25 cellular contexts compared by ENCODE assay signal in the genomic region with DNA sequence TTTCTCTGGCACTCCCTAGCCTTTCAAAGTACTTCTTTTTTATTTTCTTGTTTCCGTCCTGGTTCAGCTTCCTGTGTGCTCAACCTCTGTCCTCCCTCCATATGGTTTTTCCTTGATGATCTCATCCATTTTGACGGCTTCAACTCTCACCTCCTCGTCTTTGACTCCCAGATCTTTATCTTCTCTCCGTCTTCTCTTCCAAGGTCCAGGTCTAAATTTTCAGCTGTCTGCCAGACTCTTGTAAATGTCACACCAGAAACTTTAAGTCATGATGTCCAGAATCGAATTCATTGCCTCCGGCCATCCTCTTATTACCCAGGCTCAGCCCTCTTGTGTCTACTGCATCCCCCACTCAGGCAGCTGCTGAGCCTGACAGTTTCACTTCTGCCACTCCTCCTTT. TPM values are rescaled to one million over a fixed set of nuclear protein-coding genes. Genes with fewer than 3 reads are reported as not detected.
DNase-seq lines count a peak whose midpoint lies in the region; ATAC-seq and TF ChIP-seq lines count a peak whose summit lies in the region.
"Had no signal": no experiment of that assay in that cellular context is flagged by ENCODE, and none has a peak within 500 bp of the region (broad histone marks: within the 10 kb centered on the region; RNA-seq: fewer than 3 reads in every experiment).

No MANE protein-coding gene starts in this region.

- H2AK5ac ChIP-seq in trophoblast cell (ENCODE audit: low read length), result no peak overlapping the region

- no peak overlapping the region for H3K9ac ChIP-seq in trophoblast cell (ENCODE audit: low read length)
- H3K9ac ChIP-seq: BLaER1, SK-N-SH had no signal

- no peak overlapping the region for H2BK5ac ChIP-seq in trophoblast cell (ENCODE audit: low read depth, low read length, poor library complexity)

- H3K9me3 ChIP-seq in trophoblast cell (ENCODE audit: insufficient read depth, low read depth, low read length) (no peaks in the 10 kb centered on the region), upper lobe of right lung (no peaks in the 10 kb centered on the region)
- H3K9me3 ChIP-seq: BLaER1, MG63, SK-N-SH had no signal

- no peaks in the 10 kb centered on the region for H3K27me3 ChIP-seq in trophoblast cell (ENCODE audit: insufficient read depth, low read length)
- no peaks in the 10 kb centered on the region for H3K27me3 ChIP-seq in upper lobe of right lung
- H3K27me3 ChIP-seq: BLaER1, MG63 had no signal

- no peak overlapping the region for H3K4ac ChIP-seq in trophoblast cell (ENCODE audit: low read depth, low read length)

- intact Hi-C loops in upper lobe of right lung (cut with DNase I), result no loop called here

- no peak overlapping the region for H4K12ac ChIP-seq in trophoblast cell (ENCODE audit: low read depth, low read length)

- H2BK120ac ChIP-seq in trophoblast cell (ENCODE audit: insufficient read depth, low read length, poor library complexity), result no peak overlapping the region

- no peak overlapping the region for H4K8ac ChIP-seq in trophoblast cell (ENCODE audit: low read depth, low read length)

- TF ChIP-seq CTCF in foreskin fibroblast (IDR thresholded peaks at IDR 0.05; ENCODE audit: low read depth, low read length) (no peak), upper lobe of right lung (IDR thresholded peaks at IDR 0.05) (no peak)

- H3K18ac ChIP-seq in trophoblast cell (ENCODE audit: low read length), result no peak overlapping the region

- no peak overlapping the region for H3K23ac ChIP-seq in trophoblast cell (ENCODE audit: low read length)

- DNase-seq in ELR (ENCODE audit: low read depth) (peak; percentile 3), M059J (ENCODE audit: low read depth) (peak; percentile 24), foreskin fibroblast (peak; percentile 3 to 20), trophoblast cell (no peak), upper lobe of right lung (no peak)
- DNase-seq in effector CD4-positive, alpha-beta T cell, result no peak
- DNase-seq: CD4-positive, alpha-beta T cell; COR-L47; DMS53; H7; KBM-7; MG63; NCI-H1105 treated with DMSO at 0.1 percent for 48 hours; NCI-H146; NCI-H2029; NCI-H446 treated with DMSO at 0.1 percent for 48 hours; NCI-H526 treated with DMSO at 0.1 percent for 48 hours; SHP77 treated with DMSO at 0.1 percent for 48 hours; SK-N-SH; SW 1271 had no signal

- no peak overlapping the region for H3K14ac ChIP-seq in trophoblast cell (ENCODE audit: low read length)

- H3K27ac ChIP-seq in trophoblast cell (ENCODE audit: low read depth, low read length) (peak overlapping the region; percentile 90), upper lobe of right lung (no peak overlapping the region)
- H3K27ac ChIP-seq: BLaER1 had no signal

- H3K36me3 ChIP-seq in trophoblast cell (ENCODE audit: control insufficient read depth in 1 of 2, insufficient read depth in 2 of 2, low read length in 2 of 2) (no peaks in the 10 kb centered on the region), upper lobe of right lung (no peaks in the 10 kb centered on the region)
- H3K36me3 ChIP-seq: BLaER1, MG63 had no signal

- H3K4me2 ChIP-seq in trophoblast cell (ENCODE audit: low read length), result peak overlapping the region; percentile 2
- H3K4me2 ChIP-seq: BLaER1, SK-N-SH had no signal

- H3K4me3 ChIP-seq in foreskin fibroblast (ENCODE audit: low read depth in 1 of 2, low read length in 2 of 2) (no peak overlapping the region), trophoblast cell (ENCODE audit: low read depth, low read length) (no peak overlapping the region), upper lobe of right lung (no peak overlapping the region)
- H3K4me3 ChIP-seq: BLaER1, MG63 had no signal

- WGBS in trophoblast cell (ENCODE audit: extremely low coverage, insufficient coverage, insufficient read length), result no CpG with 5 or more reads among the region's 6 CpGs

- H2AFZ ChIP-seq in trophoblast cell (ENCODE audit: insufficient read depth, low read length, poor library complexity), result no peak overlapping the region

- no peak for ATAC-seq in upper lobe of right lung
- no peak for ATAC-seq in GM18498 (IDR thresholded peaks at IDR 0.05; ENCODE audit: unreplicated experiment)
- ATAC-seq: Panc1 had no signal

- H3K79me2 ChIP-seq in trophoblast cell (ENCODE audit: control insufficient read depth, insufficient read depth, low read length, poor library complexity), result no peaks in the 10 kb centered on the region

- H3K4me1 ChIP-seq in trophoblast cell (ENCODE audit: control insufficient read depth in 1 of 2, insufficient read depth in 2 of 2, low read length in 2 of 2), result peaks cover 0 to 5% of the 10 kb centered on the region in 2 experiments
- no peaks in the 10 kb centered on the region for H3K4me1 ChIP-seq in upper lobe of right lung
- H3K4me1 ChIP-seq: BLaER1 had no signal

- H2BK12ac ChIP-seq in trophoblast cell (ENCODE audit: low read length), result no peak overlapping the region

- H4K91ac ChIP-seq in trophoblast cell (ENCODE audit: low read depth, low read length), result no peak overlapping the region

- H3K79me1 ChIP-seq in trophoblast cell (ENCODE audit: low read length), result peaks cover 3% of the 10 kb centered on the region

RNA-seq across cellular contexts. Expression of a gene that starts 23.4 kb away (rescaled TPM):
- 32.2 and 49.4 TPM in 2 replicates for total RNA-seq in M059J (2014; rRNA removed; shearing (Covaris generic))
- polyA plus RNA-seq in trophoblast cell (2013), result 3.8 and 3.9 TPM in 2 replicates
- 3.4 TPM for total RNA-seq in upper lobe of right lung
- total RNA-seq: CD4-positive, alpha-beta T cell had no signal

RNA-seq across cellular contexts. Expression of a gene that starts 27.9 kb away (rescaled TPM):
- not detected in 2 replicates for total RNA-seq in M059J (2014; rRNA removed; shearing (Covaris generic))
- polyA plus RNA-seq in trophoblast cell (2013), result not detected in 2 replicates
- total RNA-seq in upper lobe of right lung, result not detected
- total RNA-seq: CD4-positive, alpha-beta T cell; LHCN-M2 had no signal
- polyA plus RNA-seq: AG04450, SK-N-SH had no signal

Comparison
In these comparisons a context has a peak if more than half of its experiments do, and no peak if none do; other contexts are left out.
1. DNase-seq: peak in ELR (single experiment), M059J (single experiment) and foreskin fibroblast (2 of 2); none in trophoblast cell (0 of 2), effector CD4-positive, alpha-beta T cell (single experiment) and upper lobe of right lung (single experiment).